In genomic region chr1:91828583-91829281, GRCh38 we compare ENCODE assay signal across 16 cellular contexts. TPM values are rescaled to one million over a fixed set of nuclear protein-coding genes. Genes with fewer than 3 reads are reported as not detected.
A peak's percentile ranks its signal among the peaks of the same experiment; 100 is the strongest.
DNase-seq lines count a peak whose midpoint lies in the region; ATAC-seq, FAIRE-seq and TF ChIP-seq lines count a peak whose summit lies in the region.
"Had no signal": no experiment of that assay in that cellular context is flagged by ENCODE, and none has a peak within 500 bp of the region (broad histone marks: within the 10 kb centered on the region; RNA-seq: fewer than 3 reads in every experiment).

No MANE protein-coding gene starts in this region.

- intact Hi-C loops in HepG2 (cut with micrococcal nuclease; ENCODE audit: unreplicated experiment) (loop anchor here (5.0 kb wide), 1 partner anchor 326 kb away; the partner anchor contains the start of gene CDC7), spleen (cut with DNase I; ENCODE audit: low total_unique reads) (no loop called here), PC-3 (cut with micrococcal nuclease) (no loop called here)

- no peak overlapping the region for H3K4me3 Mint-ChIP-seq in activated CD4-positive, alpha-beta memory T cell treated with anti-CD3 and anti-CD28 coated beads, Interleukin-2, amount 10 ng/mL, durations not matched to agents 7 days and 5 days
- H3K4me3 Mint-ChIP-seq: activated CD8-positive, alpha-beta T cell treated with anti-CD3 and anti-CD28 coated beads for 36 hours; activated T-helper 17 cell treated with anti-CD3 and anti-CD28 coated beads, Interleukin-2, amount 50 U/mL, for 72 hours had no signal

- WGBS in HepG2 (ENCODE audit: low lambda C conversion rate), result 21% methylated on average over 8 of the region's 9 CpGs
- 68 to 83% (median 76%) methylated on average over 9 of the region's 9 CpGs for WGBS in spleen, 5 donors

- H3K9me2 ChIP-seq in PC-3 (replicated peaks; ENCODE audit: low read length), result no peaks in the 10 kb centered on the region

- no peak overlapping the region for H2AFZ ChIP-seq in HepG2 (ENCODE audit: low read length)
- no peak overlapping the region for H2AFZ ChIP-seq in PC-3 (ENCODE audit: low read length)
- H2AFZ ChIP-seq: PC-9 had no signal

- TF ChIP-seq POLR2A in HepG2 (IDR thresholded peaks at IDR 0.05; ENCODE audit: insufficient read depth in 1 of 2, low read depth in 2 of 2, low read length in 2 of 2), result peak; percentile 45 to 67
- no peak for TF ChIP-seq POLR2A in spleen (IDR thresholded peaks at IDR 0.05)

- H3K9me3 Mint-ChIP-seq in activated CD4-positive, alpha-beta memory T cell treated with anti-CD3 and anti-CD28 coated beads, Interleukin-2, amount 10 ng/mL, durations not matched to agents 7 days and 5 days, result no peaks in the 10 kb centered on the region
- H3K9me3 Mint-ChIP-seq: activated CD8-positive, alpha-beta T cell treated with anti-CD3 and anti-CD28 coated beads for 36 hours; activated T-helper 17 cell treated with anti-CD3 and anti-CD28 coated beads, Interleukin-2, amount 50 U/mL, for 72 hours had no signal

- peaks cover 6% of the 10 kb centered on the region for H3K36me3 Mint-ChIP-seq in activated CD4-positive, alpha-beta memory T cell treated with anti-CD3 and anti-CD28 coated beads, Interleukin-2, amount 10 ng/mL, durations not matched to agents 7 days and 5 days (ENCODE audit: low read depth)

- H3K4me3 ChIP-seq in bronchial epithelial cell (ENCODE audit: low read depth, low read length) (no peak overlapping the region), HepG2 (replicated peaks in 1 of 3; ENCODE audit: insufficient read depth in 1 of 3, low read depth in 2 of 3, low read length in 3 of 3) (peak overlapping the region; percentile 13 to 58 (median 31); a peak in 5 of 6 replicates), spleen (no peak overlapping the region), PC-3 (ENCODE audit: low read length) (no peak overlapping the region)
- H3K4me3 ChIP-seq: PC-9 had no signal

- H3K4me2 ChIP-seq in HepG2 (ENCODE audit: low read depth, low read length) (peak overlapping the region; percentile 92), PC-3 (ENCODE audit: low read length) (no peak overlapping the region)
- H3K4me2 ChIP-seq: PC-9 had no signal

- H3K9ac ChIP-seq in HepG2 (ENCODE audit: insufficient read depth, low read depth, low read length) (peak overlapping the region; percentile 84), PC-3 (ENCODE audit: low read length) (no peak overlapping the region)

- H3K36me3 ChIP-seq in bronchial epithelial cell (ENCODE audit: control insufficient read depth, insufficient read depth, low read length), result no peaks in the 10 kb centered on the region
- peaks cover 0 to 3% of the 10 kb centered on the region in 2 experiments; a peak in 2 of 5 replicates for H3K36me3 ChIP-seq in HepG2 (replicated peaks in 1 of 2; ENCODE audit: control insufficient read depth in 1 of 2, insufficient read depth in 2 of 2, low read length in 2 of 2)
- H3K36me3 ChIP-seq in spleen, result no peaks in the 10 kb centered on the region
- H3K36me3 ChIP-seq in PC-3 (ENCODE audit: low read depth, low read length), result no peaks in the 10 kb centered on the region
- H3K36me3 ChIP-seq: BE2C had no signal

- TF ChIP-seq RAD21 in HepG2 (CRISPR knock-in tag; IDR thresholded peaks at IDR 0.05), result no peak

- CTCF ChIA-PET in HepG2 (lab: Yijun Ruan, JAX; ENCODE audit: low intra/inter-chr PET ratio, low total read pairs), result no interaction called here
- CTCF ChIA-PET in activated CD4-positive, alpha-beta memory T cell treated with anti-CD3 and anti-CD28 coated beads, Interleukin-2, amount 10 ng/mL, durations not matched to agents 7 days and 5 days (lab: Charles Lee), result no interaction called here
- CTCF ChIA-PET in PC-3 (lab: Charles Lee), result no interaction called here

- ATAC-seq in HepG2, result no peak
- ATAC-seq in PC-3, result no peak
- ATAC-seq: activated CD8-positive, alpha-beta T cell treated with anti-CD3 and anti-CD28 coated beads for 36 hours; activated T-helper 17 cell treated with anti-CD3 and anti-CD28 coated beads, Interleukin-2, amount 50 U/mL, for 72 hours; SK-N-SH treated with all-trans-retinoic acid at 6 μM for 48 hours had no signal

- no peaks in the 10 kb centered on the region for H3F3A ChIP-seq in PC-3 (ENCODE audit: low read length, unreplicated experiment)

- FAIRE-seq in bronchial epithelial cell (lab: Jason Lieb, UNC) (no peak), HepG2 (lab: Jason Lieb, UNC) (no peak)
- FAIRE-seq: TTC549 had no signal

- no peaks in the 10 kb centered on the region for H3K27me3 Mint-ChIP-seq in activated CD4-positive, alpha-beta memory T cell treated with anti-CD3 and anti-CD28 coated beads, Interleukin-2, amount 10 ng/mL, durations not matched to agents 7 days and 5 days
- H3K27me3 Mint-ChIP-seq: activated CD8-positive, alpha-beta T cell treated with anti-CD3 and anti-CD28 coated beads for 36 hours; activated T-helper 17 cell treated with anti-CD3 and anti-CD28 coated beads, Interleukin-2, amount 50 U/mL, for 72 hours had no signal

- POLR2A ChIA-PET in HepG2 (lab: Yijun Ruan, JAX) (interaction anchor here (1.4 to 4.3 kb wide), 7 partner anchors 9 to 56 kb away, joined by 4 to 26 read pairs (median 7); partner anchors contain the start of gene TGFBR3), PC-3 (lab: Charles Lee; ENCODE audit: unreplicated experiment) (no interaction called here)
- POLR2A ChIA-PET in activated CD4-positive, alpha-beta memory T cell treated with anti-CD3 and anti-CD28 coated beads, Interleukin-2, amount 10 ng/mL, durations not matched to agents 7 days and 5 days (lab: Charles Lee), result no interaction called here

- TF ChIP-seq CTCF in bronchial epithelial cell (IDR thresholded peaks at IDR 0.05; ENCODE audit: insufficient read depth, low read length, severe bottlenecking) (no peak), HepG2 (CRISPR knock-in tag; IDR thresholded peaks at IDR 0.05) (no peak; the same call in 1 of the 2 replicates), spleen (IDR thresholded peaks at IDR 0.05 in 8 of 11, conservative IDR thresholded peaks at IDR 0.05 in 3 of 11) (no peak), PC-3 (conservative IDR thresholded peaks at IDR 0.05; ENCODE audit: low read depth, low read length) (no peak)

- peaks cover 99% of the 10 kb centered on the region for H3K4me1 ChIP-seq in HepG2 (ENCODE audit: insufficient read depth, low read length)
- peaks cover 8 to 76% (median 34%) of the 10 kb centered on the region in 6 donors for H3K4me1 ChIP-seq in spleen
- H3K4me1 ChIP-seq in PC-3 (ENCODE audit: insufficient read depth, low read length), result no peaks in the 10 kb centered on the region
- H3K4me1 ChIP-seq: BE2C had no signal

- no peak for TF ChIP-seq EP300 in HepG2 (IDR thresholded peaks at IDR 0.05; ENCODE audit: low read depth in 2 of 2, low read length in 2 of 2)
- TF ChIP-seq EP300 in HepG2 (CRISPR knock-in tag; IDR thresholded peaks at IDR 0.05; ENCODE audit: borderline replicate concordance), result no peak

- in situ Hi-C loops in HepG2 (cut with HindIII; ENCODE audit: extremely low pct_ligation_motif_present, low pct_unique_long_range_greater_than_20kb), result no loop called here

- no TSS peak for BruUV-seq in HepG2 (replicated peaks; lab: Mats Ljungman, UMichigan)
- BruUV-seq in PC-3 (replicated peaks; lab: Mats Ljungman, UMichigan), result no TSS peak

- H3K27me3 ChIP-seq in bronchial epithelial cell (ENCODE audit: control insufficient read depth, insufficient read depth, low read length) (no peaks in the 10 kb centered on the region), HepG2 (ENCODE audit: control insufficient read depth in 1 of 2, insufficient read depth in 2 of 2, low read length in 2 of 2) (no peaks in the 10 kb centered on the region), spleen (replicated peaks in 1 of 7) (no peaks in the 10 kb centered on the region), PC-3 (ENCODE audit: low read length) (no peaks in the 10 kb centered on the region)
- H3K27me3 ChIP-seq: BE2C had no signal

- H3K79me2 ChIP-seq in HepG2 (ENCODE audit: insufficient read depth, low read length) (peaks cover 79% of the 10 kb centered on the region), PC-3 (ENCODE audit: low read length) (no peaks in the 10 kb centered on the region)

- H3K27ac ChIP-seq in HepG2 (ENCODE audit: extremely low read length, insufficient read depth, low read length), result peak overlapping the region; percentile 97
- H3K27ac ChIP-seq in spleen, result peak overlapping the region in 5 of 8 donors; percentile 7 to 58 (median 48)
- no peak overlapping the region for H3K27ac ChIP-seq in PC-3 (ENCODE audit: low read length)
- H3K27ac ChIP-seq: PC-9 had no signal

- peaks cover 28% of the 10 kb centered on the region for H3K4me1 Mint-ChIP-seq in activated CD4-positive, alpha-beta memory T cell treated with anti-CD3 and anti-CD28 coated beads, Interleukin-2, amount 10 ng/mL, durations not matched to agents 7 days and 5 days

- H3K9me3 ChIP-seq in HepG2 (ENCODE audit: low read length) (no peaks in the 10 kb centered on the region), spleen (no peaks in the 10 kb centered on the region), PC-3 (ENCODE audit: low read length) (no peaks in the 10 kb centered on the region)
- H3K9me3 ChIP-seq: BE2C had no signal

- H3K27ac Mint-ChIP-seq in activated CD4-positive, alpha-beta memory T cell treated with anti-CD3 and anti-CD28 coated beads, Interleukin-2, amount 10 ng/mL, durations not matched to agents 7 days and 5 days, result no peak overlapping the region
- H3K27ac Mint-ChIP-seq: activated CD8-positive, alpha-beta T cell treated with anti-CD3 and anti-CD28 coated beads for 36 hours; activated T-helper 17 cell treated with anti-CD3 and anti-CD28 coated beads, Interleukin-2, amount 50 U/mL, for 72 hours had no signal

- no peaks in the 10 kb centered on the region for H4K20me1 ChIP-seq in HepG2 (ENCODE audit: insufficient read depth, low read length)
- no peaks in the 10 kb centered on the region for H4K20me1 ChIP-seq in PC-3 (ENCODE audit: low read length)

- peak; percentile 90 for DNase-seq in NCI-H2029 treated with DMSO at 0.1 percent for 48 hours (lab: John Stamatoyannopoulos, UW)
- peak; percentile 39 for DNase-seq in bronchial epithelial cell (ENCODE audit: low read depth)
- DNase-seq in HepG2 (ENCODE audit: low spot score), result no peak
- no peak for DNase-seq in spleen
- DNase-seq in activated CD4-positive, CD25-positive, alpha-beta regulatory T cell (lab: John Stamatoyannopoulos, UW), result no peak
- DNase-seq in activated CD4-positive, alpha-beta memory T cell treated with anti-CD3 and anti-CD28 coated beads, Interleukin-2, amount 10 ng/mL, durations not matched to agents 7 days and 5 days, result no peak
- DNase-seq in PC-3, result no peak
- DNase-seq: activated CD8-positive, alpha-beta T cell treated with anti-CD3 and anti-CD28 coated beads for 36 hours; amniotic stem cell; BE2C; NCI-H1694; NCI-H510A; PC-9 had no signal

RNA-seq across cellular contexts. Expression of gene TGFBR3, which starts 57.2 kb away (rescaled TPM):
- total RNA-seq in bronchial epithelial cell (0.51 and 1.8 TPM in 2 replicates), HepG2 (2016; rRNA removed; fragmentation: Illumina TruSeq; extraction: Trizol) (44.8 and 76.5 TPM in 2 replicates), spleen (100 to 1,000 TPM; 147 to 254 (median 185) TPM), PC-3 (2014; rRNA removed) (2.8 and 3.0 TPM in 2 replicates)
- total RNA-seq in HepG2 (2016; cell fraction: cytosol; rRNA removed; fragmentation: Illumina TruSeq; extraction: Trizol; ENCODE audit: low read depth), result 8.1 TPM in 2 replicates
- 37.2 and 78.5 TPM in 2 replicates for total RNA-seq in HepG2 (2016; cell fraction: insoluble cytoplasmic fraction; rRNA removed; fragmentation: Illumina TruSeq; extraction: Trizol)
- 23.2 and 23.6 TPM in 2 replicates for total RNA-seq in HepG2 (2016; cell fraction: membrane; rRNA removed; fragmentation: Illumina TruSeq; extraction: Trizol)
- total RNA-seq in HepG2 (2016; cell fraction: nucleus; rRNA removed; fragmentation: Illumina TruSeq; extraction: Trizol), result 92.0 and 99.3 TPM in 2 replicates
- polyA plus RNA-seq in HepG2 (2011; rRNA removed) (146 and 195 TPM in 2 replicates), spleen (10 to 100 TPM in 1 of 3 donors, 1 to 10 TPM in 2; 5.2 to 15.4 (median 8.1) TPM)
- polyA plus RNA-seq in HepG2 (2011; cell fraction: cytosol; rRNA removed), result 160 and 165 TPM in 2 replicates
- 88.3 and 110 TPM in 2 replicates for polyA plus RNA-seq in HepG2 (2011; cell fraction: nucleus; rRNA removed)
- 94.7 and 114 TPM in 2 replicates for polyA plus RNA-seq in HepG2 (2012)
- polyA plus RNA-seq in HepG2 (2016; cell fraction: cytosol; fragmentation: Illumina TruSeq; extraction: Trizol; ENCODE audit: low read depth), result 1.5 and 1.6 TPM in 2 replicates
- polyA plus RNA-seq in HepG2 (2016; cell fraction: insoluble cytoplasmic fraction; fragmentation: Illumina TruSeq; extraction: Trizol; ENCODE audit: low read depth), result 26.7 and 28.7 TPM in 2 replicates
- polyA plus RNA-seq in HepG2 (2016; cell fraction: membrane; fragmentation: Illumina TruSeq; extraction: Trizol; ENCODE audit: low read depth), result 5.7 and 6.6 TPM in 2 replicates
- 66.6 and 67.2 TPM in 2 replicates for polyA plus RNA-seq in HepG2 (2016; cell fraction: nucleus; fragmentation: Illumina TruSeq; extraction: Trizol; ENCODE audit: insufficient read depth, low read depth)
- polyA minus RNA-seq in HepG2 (2011; rRNA and poly(A)+ RNA removed; ENCODE audit: low replicate concordance), result 82.3 and 729 TPM in 2 replicates
- polyA minus RNA-seq in HepG2 (2011; cell fraction: cytosol; rRNA and poly(A)+ RNA removed), result 295 and 307 TPM in 2 replicates
- polyA minus RNA-seq in HepG2 (2011; cell fraction: nucleus; rRNA and poly(A)+ RNA removed), result 324 and 354 TPM in 2 replicates
- 10 to 100 TPM; 35.9 to 41.6 TPM for total RNA-seq in activated CD4-positive, alpha-beta memory T cell treated with anti-CD3 and anti-CD28 coated beads, Interleukin-2, amount 10 ng/mL, durations not matched to agents 7 days and 5 days

Comparison
In these comparisons a context has a peak if more than half of its experiments do, and no peak if none do; other contexts are left out.
1. DNase-seq: peak in NCI-H2029 treated with DMSO at 0.1 percent for 48 hours (single experiment) and bronchial epithelial cell (single experiment); none in HepG2 (single experiment), spleen (single experiment), activated CD4-positive, CD25-positive, alpha-beta regulatory T cell (0 of 4), activated CD4-positive, alpha-beta memory T cell treated with anti-CD3 and anti-CD28 coated beads, Interleukin-2, amount 10 ng/mL, durations not matched to agents 7 days and 5 days (single experiment) and PC-3 (single experiment).
2. H3K4me3 ChIP-seq: peak in HepG2 (3 of 3); none in bronchial epithelial cell (single experiment), spleen (0 of 8) and PC-3 (single experiment).
3. POLR2A ChIP-seq: peak in HepG2 (2 of 2); none in spleen (0 of 3).